21 cellular contexts compared by ENCODE assay signal in the genomic region with DNA sequence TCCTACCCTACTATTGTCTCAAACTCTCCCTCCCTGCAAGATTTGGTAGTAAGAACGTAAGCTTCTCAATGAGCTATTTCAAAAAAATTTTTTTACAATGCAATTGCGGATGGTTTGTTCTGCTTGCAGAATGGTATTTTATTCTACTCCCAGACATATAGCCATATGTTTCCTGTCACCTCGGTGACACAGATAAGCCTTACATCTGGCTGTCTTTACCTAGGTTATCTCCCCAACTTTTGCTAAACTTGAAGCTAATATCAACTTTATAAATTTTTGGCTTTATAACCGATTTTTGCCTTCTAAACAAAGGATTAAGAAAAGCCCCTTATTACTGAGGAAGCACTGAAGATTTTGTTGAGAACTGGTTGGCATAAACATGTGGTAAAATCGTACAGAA.
DNase-seq lines count a peak whose midpoint lies in the region; ATAC-seq and TF ChIP-seq lines count a peak whose summit lies in the region.
"Had no signal": no experiment of that assay in that cellular context is flagged by ENCODE, and none has a peak within 500 bp of the region (broad histone marks: within the 10 kb centered on the region; RNA-seq: fewer than 3 reads in every experiment).

No MANE protein-coding gene starts in this region.

- H3K27ac ChIP-seq in ectodermal cell (ENCODE audit: insufficient read depth, low read depth, low read length, poor library complexity, severe bottlenecking) (peak overlapping the region; percentile 36), muscle layer of duodenum (ENCODE audit: low read length) (peak overlapping the region; percentile 12), smooth muscle cell (ENCODE audit: low read depth) (no peak overlapping the region)
- H3K27ac ChIP-seq: A549, Peyer's patch, SJCRH30 had no signal

- no peak overlapping the region for H3K9ac ChIP-seq in Loucy (ENCODE audit: low read depth, low read length, poor library complexity, severe bottlenecking)
- no peak overlapping the region for H3K9ac ChIP-seq in smooth muscle cell (ENCODE audit: low read depth)

- H3K27me3 ChIP-seq in Loucy (ENCODE audit: insufficient read depth, low read length, poor library complexity, severe bottlenecking) (no peaks in the 10 kb centered on the region), ectodermal cell (ENCODE audit: control insufficient read depth, insufficient read depth, low read length, poor library complexity, severe bottlenecking) (no peaks in the 10 kb centered on the region), muscle layer of duodenum (ENCODE audit: low read depth, low read length) (no peaks in the 10 kb centered on the region), smooth muscle cell (ENCODE audit: low read depth) (no peaks in the 10 kb centered on the region)
- H3K27me3 ChIP-seq: Peyer's patch, SJCRH30 had no signal

- H3F3A ChIP-seq in Loucy (ENCODE audit: low read depth) (no peaks in the 10 kb centered on the region), smooth muscle cell (ENCODE audit: low read depth) (peaks cover 2% of the 10 kb centered on the region)

- ATAC-seq in activated naive CD4-positive, alpha-beta T cell treated with anti-CD3 and anti-CD28 coated beads, Interleukin-2, amount 50 U/mL, for 72 hours = no peak
- ATAC-seq: A549, GM12878 had no signal

- H3K36me3 ChIP-seq in Loucy (ENCODE audit: insufficient read depth, low read length) (no peaks in the 10 kb centered on the region), ectodermal cell (ENCODE audit: control insufficient read depth, insufficient read depth, low read length) (no peaks in the 10 kb centered on the region), muscle layer of duodenum (ENCODE audit: control insufficient read depth in 1 of 2, insufficient read depth in 2 of 2, low read length in 2 of 2) (no peaks in the 10 kb centered on the region), smooth muscle cell (ENCODE audit: low read depth) (no peaks in the 10 kb centered on the region)
- H3K36me3 ChIP-seq: Peyer's patch, SJCRH30 had no signal

- H3K9me3 ChIP-seq in Loucy (ENCODE audit: insufficient read depth, low read depth, low read length) (no peaks in the 10 kb centered on the region), ectodermal cell (ENCODE audit: control insufficient read depth, low read length) (no peaks in the 10 kb centered on the region), muscle layer of duodenum (ENCODE audit: control insufficient read depth in 1 of 2, low read length in 2 of 2) (no peaks in the 10 kb centered on the region), smooth muscle cell (replicated peaks; ENCODE audit: low read depth) (no peaks in the 10 kb centered on the region)
- H3K9me3 ChIP-seq: A549, Peyer's patch, SJCRH30 had no signal

- H3K36me3 Mint-ChIP-seq in activated naive CD4-positive, alpha-beta T cell treated with anti-CD3 and anti-CD28 coated beads, Interleukin-2, amount 50 U/mL, for 72 hours = no peaks in the 10 kb centered on the region
- H3K36me3 Mint-ChIP-seq: CD4-positive, CD25-positive, alpha-beta regulatory T cell had no signal

- H3K4me3 ChIP-seq in Loucy (ENCODE audit: low read length, poor library complexity, severe bottlenecking) (peak overlapping the region; percentile 34), ectodermal cell (ENCODE audit: insufficient read depth, low read depth, low read length) (no peak overlapping the region), muscle layer of duodenum (ENCODE audit: low read depth in 1 of 2, low read length in 2 of 2) (no peak overlapping the region), smooth muscle cell (no peak overlapping the region)
- H3K4me3 ChIP-seq: A549, GM12878, Peyer's patch, SJCRH30 had no signal

- no peak for DNase-seq in smooth muscle cell (lab: John Stamatoyannopoulos, UW; ENCODE audit: unreplicated experiment)
- DNase-seq in activated naive CD4-positive, alpha-beta T cell treated with anti-CD3 and anti-CD28 coated beads, Interleukin-2, amount 50 U/mL, for 72 hours (ENCODE audit: low spot score in 2 of 2) = no peak
- no peak for DNase-seq in CD1c-positive myeloid dendritic cell (ENCODE audit: extremely low spot score)
- no peak for DNase-seq in middle frontal gyrus (ENCODE audit: extremely low spot score, low spot score)
- DNase-seq: CD4-positive, CD25-positive, alpha-beta regulatory T cell; DMS79 treated with DMSO at 0.1 percent for 48 hours; H9; Karpas-422; NCI-H1417 treated with DMSO at 0.1 percent for 48 hours; NCI-H1930; NCI-H345; NCI-H524; NCI-H82; Peyer's patch; SJCRH30 had no signal

- H3K27ac Mint-ChIP-seq in activated naive CD4-positive, alpha-beta T cell treated with anti-CD3 and anti-CD28 coated beads, Interleukin-2, amount 50 U/mL, for 72 hours = no peak overlapping the region
- H3K27ac Mint-ChIP-seq: B cell; CD4-positive, CD25-positive, alpha-beta regulatory T cell; H9 had no signal

- no peaks in the 10 kb centered on the region for H3K9me3 Mint-ChIP-seq in activated naive CD4-positive, alpha-beta T cell treated with anti-CD3 and anti-CD28 coated beads, Interleukin-2, amount 50 U/mL, for 72 hours
- H3K9me3 Mint-ChIP-seq: H9 had no signal

- peak overlapping the region; percentile 55 for H2AFZ ChIP-seq in Loucy (ENCODE audit: low read length)
- no peak overlapping the region for H2AFZ ChIP-seq in smooth muscle cell (ENCODE audit: low read depth)

- TF ChIP-seq CTCF in Loucy (conservative IDR thresholded peaks at IDR 0.05; ENCODE audit: low read length) (no peak), smooth muscle cell (IDR thresholded peaks at IDR 0.05; ENCODE audit: borderline replicate concordance, insufficient read depth, poor library complexity, severe bottlenecking) (no peak)

- H3K79me2 ChIP-seq in Loucy (ENCODE audit: insufficient read depth, low read length) = no peaks in the 10 kb centered on the region
- peaks cover 13% of the 10 kb centered on the region for H3K79me2 ChIP-seq in smooth muscle cell (ENCODE audit: low read depth)

- H3K4me1 ChIP-seq in Loucy (ENCODE audit: insufficient read depth, low read length, poor library complexity, severe bottlenecking) = peaks cover 3% of the 10 kb centered on the region
- peaks cover 23% of the 10 kb centered on the region for H3K4me1 ChIP-seq in ectodermal cell (ENCODE audit: control insufficient read depth, insufficient read depth, low read length)
- no peaks in the 10 kb centered on the region for H3K4me1 ChIP-seq in muscle layer of duodenum (ENCODE audit: control insufficient read depth in 1 of 2, insufficient read depth in 2 of 2, low read length in 2 of 2)
- peaks cover 17% of the 10 kb centered on the region for H3K4me1 ChIP-seq in smooth muscle cell (ENCODE audit: low read depth)
- H3K4me1 ChIP-seq: A549, Peyer's patch, SJCRH30 had no signal

- H4K20me1 ChIP-seq in Loucy (ENCODE audit: insufficient read depth, low read length, poor library complexity, severe bottlenecking) (no peaks in the 10 kb centered on the region), smooth muscle cell (ENCODE audit: low read depth) (peaks cover 43% of the 10 kb centered on the region)

- H3K9me2 ChIP-seq in Loucy (replicated peaks; ENCODE audit: low read depth, low read length) = no peaks in the 10 kb centered on the region

- WGBS in ectodermal cell, 2 experiments = 85 to 93% methylated on average over 3 to 4 of the region's 5 CpGs
- WGBS in smooth muscle cell (ENCODE audit: low lambda C conversion rate) = 52% methylated on average over 5 of the region's 5 CpGs

- H3K4me2 ChIP-seq in Loucy (ENCODE audit: low read depth, low read length, poor library complexity, severe bottlenecking) = peak overlapping the region; percentile 49
- H3K4me2 ChIP-seq in smooth muscle cell = peak overlapping the region; percentile 13
- H3K4me2 ChIP-seq: A549 had no signal
